ENCODE assay signal across 8 cellular contexts in the genomic region with DNA sequence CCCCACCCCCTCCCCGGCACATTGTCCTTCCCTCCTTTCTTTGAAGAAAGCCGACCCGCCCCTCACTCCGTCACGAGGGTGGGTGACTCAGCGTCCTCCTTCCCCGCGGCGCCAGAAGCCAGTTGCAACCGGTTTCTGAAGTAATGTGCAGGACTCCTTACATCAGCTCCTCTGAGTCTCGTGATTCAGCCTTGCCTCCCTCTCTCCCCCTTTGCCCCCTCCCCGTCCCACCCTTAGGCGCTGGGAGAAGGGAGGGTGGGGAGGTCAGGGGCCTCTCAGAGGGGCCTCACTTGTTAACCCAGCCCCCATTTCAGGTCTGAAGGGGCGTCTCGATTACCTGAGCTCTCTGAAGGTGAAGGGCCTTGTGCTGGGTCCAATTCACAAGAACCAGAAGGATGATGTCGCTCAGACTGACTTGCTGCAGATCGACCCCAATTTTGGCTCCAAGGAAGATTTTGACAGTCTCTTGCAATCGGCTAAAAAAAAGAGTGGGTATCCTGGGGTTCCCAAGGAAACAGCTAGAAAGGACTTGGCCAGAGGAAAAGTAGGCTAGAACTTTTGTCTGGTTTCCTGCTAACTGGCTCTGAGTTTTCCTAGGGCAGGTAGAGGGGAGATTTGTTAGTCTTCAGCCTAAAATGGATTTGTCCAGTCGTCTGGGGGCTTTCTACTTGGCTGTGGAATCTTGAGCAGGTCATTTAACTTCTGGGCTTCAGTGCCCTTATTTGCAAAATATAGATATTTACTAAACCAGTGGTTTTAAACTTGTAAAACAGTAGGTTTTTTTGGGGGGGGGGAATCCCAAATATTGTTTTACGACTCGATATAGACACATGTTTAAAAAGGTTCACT. TPM values are rescaled to one million over a fixed set of nuclear protein-coding genes. Genes with fewer than 3 reads are reported as not detected.
DNase-seq lines count a peak whose midpoint lies in the region; ATAC-seq and TF ChIP-seq lines count a peak whose summit lies in the region.

No MANE protein-coding gene starts in this region.

- peak; percentile 75 for ATAC-seq in left ventricle myocardium superior

- H3K4me3 ChIP-seq in GM06990 (replicated peaks; ENCODE audit: low read depth, low read length) = peak overlapping the region; percentile 70
- peak overlapping the region; percentile 95 for H3K4me3 ChIP-seq in HAP-1
- H3K4me3 ChIP-seq in MG63 = peak overlapping the region; percentile 78
- H3K4me3 ChIP-seq in adrenal gland = peak overlapping the region in 3 of 4 donors; percentile 20 to 84 (median 72)
- H3K4me3 ChIP-seq in uterus = peak overlapping the region; percentile 89 to 99

- H3K4me1 ChIP-seq in HAP-1 (peaks cover 30% of the 10 kb centered on the region), adrenal gland (replicated peaks in 1 of 2) (peaks cover 41 to 47% of the 10 kb centered on the region in 2 donors), uterus (peaks cover 20 to 32% of the 10 kb centered on the region in 2 donors)

- TF ChIP-seq CTCF in GM06990 (IDR thresholded peaks at IDR 0.05; ENCODE audit: insufficient read depth, low read length, poor library complexity, severe bottlenecking) (no peak), adrenal gland (IDR thresholded peaks at IDR 0.05) (no peak), uterus (IDR thresholded peaks at IDR 0.05) (no peak)

- H3K9me3 ChIP-seq in HAP-1 (no peaks in the 10 kb centered on the region), MG63 (no peaks in the 10 kb centered on the region), adrenal gland (replicated peaks in 1 of 3) (no peaks in the 10 kb centered on the region), uterus (no peaks in the 10 kb centered on the region)

- TF ChIP-seq POLR2A in adrenal gland (IDR thresholded peaks at IDR 0.05) = no peak
- peak in 1 of 2 donors; percentile 22 for TF ChIP-seq POLR2A in uterus (IDR thresholded peaks at IDR 0.05)

- H3K36me3 ChIP-seq in GM06990 (ENCODE audit: control insufficient read depth, insufficient read depth, low read length) (peaks cover 29% of the 10 kb centered on the region), HAP-1 (replicated peaks) (peaks cover 83% of the 10 kb centered on the region), MG63 (peaks cover 71% of the 10 kb centered on the region), adrenal gland (replicated peaks in 1 of 2) (peaks cover 0 to 44% of the 10 kb centered on the region in 2 donors), uterus (no peaks in the 10 kb centered on the region)

- H3K27me3 ChIP-seq in GM06990 (replicated peaks; ENCODE audit: control insufficient read depth, insufficient read depth, low read length) (no peaks in the 10 kb centered on the region), HAP-1 (ENCODE audit: low read depth) (no peaks in the 10 kb centered on the region), MG63 (no peaks in the 10 kb centered on the region), adrenal gland (no peaks in the 10 kb centered on the region), uterus (no peaks in the 10 kb centered on the region)

- DNase-seq in GM06990 (ENCODE audit: extremely low read depth, insufficient read length) = no peak
- peak; percentile 95 to 97 for DNase-seq in HAP-1 (ENCODE audit: low spot score in 2 of 2)
- peak; percentile 97 for DNase-seq in MG63
- peak; percentile 98 for DNase-seq in SW480 (ENCODE audit: low spot score)
- DNase-seq in adrenal gland = peak; percentile 95 to 98 (median 97)
- DNase-seq in left ventricle myocardium superior = peak; percentile 90
- DNase-seq in putamen (ENCODE audit: low spot score) = peak; percentile 89
- peak; percentile 96 to 98 for DNase-seq in uterus

- in situ Hi-C loops in HAP-1 (cut with MboI; ENCODE audit: low sequenced_read_pairs) = no loop called here

- H3K27ac ChIP-seq in adrenal gland (peak overlapping the region; percentile 55 to 100 (median 95)), uterus (peak overlapping the region; percentile 99 to 100)

- WGBS in adrenal gland, 4 donors = 4 to 7% (median 5%) methylated on average over 11 to 21 of the region's 21 CpGs

- intact Hi-C loops in adrenal gland (cut with DNase I) = no loop called here
- intact Hi-C loops in left ventricle myocardium superior (cut with micrococcal nuclease) = no loop called here
- intact Hi-C loops in uterus (cut with DNase I; ENCODE audit: low total_unique reads) = no loop called here

RNA-seq across cellular contexts. Expression of a gene that starts 1.1 kb away (rescaled TPM):
- total RNA-seq in MG63 (2014; rRNA removed; shearing (Covaris generic); ENCODE audit: low replicate concordance) = 545 and 579 TPM in 2 replicates
- total RNA-seq in adrenal gland (100 to 1,000 TPM; 103 to 398 (median 164) TPM), left ventricle myocardium superior (36.4 TPM), uterus (100 to 1,000 TPM in 2 of 4 donors, 10 to 100 TPM in 2; 69.8 to 206 (median 98.4) TPM)
- polyA plus RNA-seq in adrenal gland = 100 to 1,000 TPM; 123 to 221 (median 155) TPM

RNA-seq across cellular contexts. Expression of a gene that starts 39.4 kb away (rescaled TPM):
- 0.22 and 1.3 TPM in 2 replicates for total RNA-seq in MG63 (2014; rRNA removed; shearing (Covaris generic); ENCODE audit: low replicate concordance)
- 1 to 10 TPM in 2 of 8 donors, under 1 TPM in 1, not detected in 5; 0.94 to 3.0 (median 2.8) TPM for total RNA-seq in adrenal gland
- 1 to 10 TPM; 1.4 to 3.8 (median 1.8) TPM for polyA plus RNA-seq in adrenal gland
- total RNA-seq in left ventricle myocardium superior = 0.07 TPM
- total RNA-seq in uterus = 1 to 10 TPM in 1 of 4 donors, not detected in 3; 1.3 TPM

RNA-seq across cellular contexts. Expression of a gene that starts 42.4 kb away (rescaled TPM):
- 135 and 139 TPM in 2 replicates for total RNA-seq in MG63 (2014; rRNA removed; shearing (Covaris generic); ENCODE audit: low replicate concordance)
- total RNA-seq in adrenal gland (10 to 100 TPM; 21.7 to 52.1 (median 36.8) TPM), left ventricle myocardium superior (25.8 TPM), uterus (10 to 100 TPM in 3 of 4 donors, 1 to 10 TPM in 1; 10.0 to 66.0 (median 35.0) TPM)
- polyA plus RNA-seq in adrenal gland = 100 to 1,000 TPM in 2 of 3 donors, 10 to 100 TPM in 1; 35.4 to 119 (median 102) TPM

RNA-seq across cellular contexts. Expression of a gene that starts 49.2 kb away (rescaled TPM):
- total RNA-seq in MG63 (2014; rRNA removed; shearing (Covaris generic); ENCODE audit: low replicate concordance) = not detected in 2 replicates
- total RNA-seq in adrenal gland (not detected), left ventricle myocardium superior (not detected), uterus (not detected)
- 1 to 10 TPM in 1 of 3 donors, under 1 TPM in 1, not detected in 1; 0.27 to 1.4 TPM for polyA plus RNA-seq in adrenal gland

RNA-seq across cellular contexts. Expression of a gene that starts 50.0 kb away (rescaled TPM):
- total RNA-seq in MG63 (2014; rRNA removed; shearing (Covaris generic); ENCODE audit: low replicate concordance) = 28.0 and 42.3 TPM in 2 replicates
- total RNA-seq in adrenal gland = 10 to 100 TPM; 22.2 to 59.9 (median 36.2) TPM
- polyA plus RNA-seq in adrenal gland = 10 to 100 TPM; 19.7 to 52.4 (median 22.4) TPM
- total RNA-seq in left ventricle myocardium superior = 19.5 TPM
- 10 to 100 TPM; 36.5 to 73.5 (median 55.2) TPM for total RNA-seq in uterus
